Comparison of ENCODE assay signal across 16 cellular contexts in genomic region chr17:28879886-28880571, GRCh38.
"Had no signal": no experiment of that assay in that cellular context is flagged by ENCODE, and none has a peak within 500 bp of the region (broad histone marks: within the 10 kb centered on the region; RNA-seq: fewer than 3 reads in every experiment).

No MANE protein-coding gene starts in this region.

- ATAC-seq: gastroesophageal sphincter had no signal

- H3K27ac ChIP-seq: gastroesophageal sphincter, left ventricle myocardium inferior, pancreas, stomach had no signal

- H3K27me3 ChIP-seq: gastroesophageal sphincter, pancreas, stomach had no signal

- H3K9me3 ChIP-seq: gastroesophageal sphincter, left ventricle myocardium inferior, pancreas, stomach had no signal

- H3K4me3 Mint-ChIP-seq: nephron progenitor cell, WTC11 had no signal

- H3K4me1 Mint-ChIP-seq: nephron progenitor cell had no signal

- H3K4me1 ChIP-seq: gastroesophageal sphincter, pancreas, stomach had no signal

- H3K4me3 ChIP-seq: gastroesophageal sphincter, left ventricle myocardium inferior, pancreas, stomach had no signal

- FAIRE-seq: kidney, pancreas, urothelium cell line had no signal

- DNase-seq: activated CD4-positive, alpha-beta T cell treated with anti-CD3 and anti-CD28 coated beads, Interleukin-2, amount 50 U/mL, for 1 hour; activated effector memory CD4-positive, alpha-beta T cell treated with Interleukin-2 at 50 U/mL for 16 hours; aorta; kidney; left ventricle myocardium inferior; mesendoderm; nephron progenitor cell; stimulated activated CD4-positive, alpha-beta T cell treated with anti-CD3 and anti-CD28 coated beads, Interleukin-15, amount 100 ng/mL, for 24 hours; stimulated activated CD4-positive, alpha-beta T cell treated with anti-CD3 and anti-CD28 coated beads, Interleukin-4, amount 100 ng/mL, for 4 hours; stomach; SW 1271; T-helper 9 cell had no signal
